Comparison of ENCODE assay signal across 1 cellular context in genomic region chr19:57682226-57682766, GRCh38.
TF ChIP-seq lines count a peak whose summit lies in the region.

No MANE protein-coding gene starts in this region.

TF ChIP-seq in H1, 55 proteins besides CTCF, POLR2A, EP300 and RAD21:
- TF ChIP-seq RBBP5 (IDR thresholded peaks at IDR 0.05; ENCODE audit: borderline replicate concordance, low read depth, low read length) (0 out of 2 replicates have a peak, but pooled peaks have one; percentile 6), CEBPB (IDR thresholded peaks at IDR 0.05; ENCODE audit: low read depth, low read length) (no peak), KDM5A (IDR thresholded peaks at IDR 0.05; ENCODE audit: low read length) (peak; percentile 13; the same call in 1 of the 2 replicates), SP4 (IDR thresholded peaks at IDR 0.05; ENCODE audit: low read length) (no peak), ZNF274 (IDR thresholded peaks at IDR 0.05; ENCODE audit: borderline replicate concordance, extremely low read depth, low read length) (no peak), SAP30 (IDR thresholded peaks at IDR 0.05; ENCODE audit: insufficient read depth, insufficient replicate concordance, low read length) (peak; percentile 66), RXRA (IDR thresholded peaks at IDR 0.05; ENCODE audit: insufficient read depth, low read depth, low read length) (no peak), MAFK (IDR thresholded peaks at IDR 0.05; ENCODE audit: low read depth, low read length) (no peak), ASH2L (IDR thresholded peaks at IDR 0.05; ENCODE audit: low read length) (peak; percentile 44), SIN3A (conservative IDR thresholded peaks at IDR 0.05 in 1 of 2, IDR thresholded peaks at IDR 0.05 in 1 of 2; ENCODE audit: low read depth in 1 of 2, low read length in 2 of 2) (peak in 1 of 2 experiments; percentile 20; a peak in 1 of 4 replicates), FOSL1 (IDR thresholded peaks at IDR 0.05; ENCODE audit: insufficient read depth, low read depth, low read length) (no peak), HDAC2 (IDR thresholded peaks at IDR 0.05; ENCODE audit: borderline replicate concordance in 1 of 2, low read depth in 2 of 2, low read length in 2 of 2) (0 out of 4 replicates have a peak, but pooled peaks of 1 of the 2 experiments have one; percentile 8), EZH2 (IDR thresholded peaks at IDR 0.05; ENCODE audit: low read depth, low read length, severe bottlenecking) (no peak)
